11 cellular contexts compared by ENCODE assay signal in genomic region chr18:13610517-13610916, GRCh38.
A peak's percentile ranks its signal among the peaks of the same experiment; 100 is the strongest.
DNase-seq lines count a peak whose midpoint lies in the region; ATAC-seq and TF ChIP-seq lines count a peak whose summit lies in the region.
"Had no signal": no experiment of that assay in that cellular context is flagged by ENCODE, and none has a peak within 500 bp of the region (broad histone marks: within the 10 kb centered on the region; RNA-seq: fewer than 3 reads in every experiment).

No MANE protein-coding gene starts in this region.

- peaks cover 0 to 5% (median 0%) of the 10 kb centered on the region in 11 donors for H3K9me3 Mint-ChIP-seq in naive thymus-derived CD4-positive, alpha-beta T cell
- H3K9me3 Mint-ChIP-seq in osteocyte (ENCODE audit: unreplicated experiment) = no peaks in the 10 kb centered on the region

- H3K4me3 Mint-ChIP-seq in naive thymus-derived CD4-positive, alpha-beta T cell = peak overlapping the region in 5 of 10 donors; percentile 82 to 90 (median 87)
- no peak overlapping the region for H3K4me3 Mint-ChIP-seq in osteocyte (ENCODE audit: unreplicated experiment)

- CTCF ChIA-PET in naive thymus-derived CD4-positive, alpha-beta T cell (lab: Charles Lee) = interaction anchor here (2.8 kb wide), 1 partner anchor 394 kb away, joined by 12 read pairs; no protein-coding TSS in a partner anchor

- H3K36me3 ChIP-seq in adipocyte (ENCODE audit: control insufficient read depth, insufficient read depth, low read length, severe bottlenecking) = no peaks in the 10 kb centered on the region
- H3K36me3 ChIP-seq in naive thymus-derived CD4-positive, alpha-beta T cell (ENCODE audit: control insufficient read depth in 2 of 3, insufficient read depth in 3 of 3, low read length in 3 of 3) = no peaks in the 10 kb centered on the region

- ATAC-seq in right cardiac atrium (no peak), left cardiac atrium (no peak), GM21367 (IDR thresholded peaks at IDR 0.05; ENCODE audit: unreplicated experiment) (no peak), HG03039 (IDR thresholded peaks at IDR 0.05; ENCODE audit: unreplicated experiment) (no peak)
- no peak for ATAC-seq in naive thymus-derived CD4-positive, alpha-beta T cell

- H3K4me3 ChIP-seq in right cardiac atrium (ENCODE audit: low read length) (peak overlapping the region; percentile 46), adipocyte (ENCODE audit: low read length) (peak overlapping the region; percentile 73)
- no peak overlapping the region for H3K4me3 ChIP-seq in naive thymus-derived CD4-positive, alpha-beta T cell (ENCODE audit: low read length)

- H3K27me3 Mint-ChIP-seq in naive thymus-derived CD4-positive, alpha-beta T cell = no peaks in the 10 kb centered on the region
- peaks cover 32% of the 10 kb centered on the region for H3K27me3 Mint-ChIP-seq in osteocyte (ENCODE audit: unreplicated experiment)

- 65% methylated on average over 9 of the region's 9 CpGs for WGBS in right cardiac atrium

- H3K36me3 Mint-ChIP-seq in naive thymus-derived CD4-positive, alpha-beta T cell = peaks cover 0 to 11% (median 0%) of the 10 kb centered on the region in 5 donors
- H3K36me3 Mint-ChIP-seq in osteocyte (ENCODE audit: unreplicated experiment) = no peaks in the 10 kb centered on the region

- TF ChIP-seq CTCF in osteocyte (IDR thresholded peaks at IDR 0.05) = no peak

- H3K4me1 Mint-ChIP-seq in naive thymus-derived CD4-positive, alpha-beta T cell = peaks cover 49 to 73% (median 65%) of the 10 kb centered on the region in 7 donors
- H3K4me1 Mint-ChIP-seq in osteocyte (ENCODE audit: unreplicated experiment) = peaks cover 16% of the 10 kb centered on the region

- POLR2A ChIA-PET in naive thymus-derived CD4-positive, alpha-beta T cell (lab: Charles Lee) = interaction anchor here (0.6 kb wide), 1 partner anchor 29 kb away, joined by 3 read pairs; no protein-coding TSS in a partner anchor

- peak overlapping the region in 8 of 9 donors; percentile 77 to 95 (median 86) for H3K27ac Mint-ChIP-seq in naive thymus-derived CD4-positive, alpha-beta T cell
- no peak overlapping the region for H3K27ac Mint-ChIP-seq in osteocyte (ENCODE audit: unreplicated experiment)

- H3K27ac ChIP-seq in right cardiac atrium (ENCODE audit: low read length) = peak overlapping the region; percentile 92
- H3K27ac ChIP-seq in naive thymus-derived CD4-positive, alpha-beta T cell (ENCODE audit: low read depth, low read length) = no peak overlapping the region

- intact Hi-C loops in right cardiac atrium (cut with DNase I) (loop anchor here in 2 of 4 donors (5.0 kb wide), 2 partner anchors 43 to 48 kb away; no protein-coding TSS in a partner anchor), left cardiac atrium (cut with DNase I) (loop anchor here in 1 of 2 donors (2.0 to 10.0 kb wide), 3 partner anchors 48 to 393 kb away; partner anchors contain the start of genes FAM210A, LDLRAD4 and RNMT)
- intact Hi-C loops in naive thymus-derived CD4-positive, alpha-beta T cell (cut with micrococcal nuclease) = loop anchor here (5.0 to 10.0 kb wide), 8 partner anchors 33 to 908 kb away; partner anchors contain the start of genes CEP192 (in 1 of the 2), CEP76 (in 1 of the 2) and PSMG2 (in 1 of the 2)

- no peaks in the 10 kb centered on the region for H3K27me3 ChIP-seq in right cardiac atrium (ENCODE audit: control insufficient read depth, insufficient read depth)
- peaks cover 32% of the 10 kb centered on the region for H3K27me3 ChIP-seq in adipocyte (replicated peaks; ENCODE audit: control insufficient read depth, insufficient read depth, low read length)
- H3K27me3 ChIP-seq in naive thymus-derived CD4-positive, alpha-beta T cell (ENCODE audit: control insufficient read depth in 2 of 2, insufficient read depth in 2 of 2, low read length in 2 of 2) = no peaks in the 10 kb centered on the region

- peak overlapping the region; percentile 38 for H3K9ac ChIP-seq in adipocyte (ENCODE audit: low read length)

- peaks cover 4% of the 10 kb centered on the region for H3K4me1 ChIP-seq in right cardiac atrium (ENCODE audit: control insufficient read depth, insufficient read depth, low read length)
- peaks cover 16% of the 10 kb centered on the region for H3K4me1 ChIP-seq in adipocyte (ENCODE audit: control insufficient read depth, insufficient read depth, low read length)
- H3K4me1 ChIP-seq in naive thymus-derived CD4-positive, alpha-beta T cell (ENCODE audit: control insufficient read depth in 2 of 2, insufficient read depth in 2 of 2, low read length in 2 of 2) = peaks cover 31 to 39% of the 10 kb centered on the region in 2 donors

- no peak for DNase-seq in right cardiac atrium
- no peak for DNase-seq in left cardiac atrium
- no peak for DNase-seq in adipocyte (ENCODE audit: low read depth)
- no peak for DNase-seq in naive thymus-derived CD4-positive, alpha-beta T cell
- no peak for DNase-seq in osteocyte (ENCODE audit: extremely low spot score, unreplicated experiment)
- DNase-seq in MV-4-11 (lab: John Stamatoyannopoulos, UW) = no peak
- DNase-seq: amniotic stem cell, NCI-H2081 treated with DMSO at 0.1 percent for 48 hours, retina had no signal

- no peaks in the 10 kb centered on the region for H3K9me3 ChIP-seq in right cardiac atrium (ENCODE audit: control insufficient read depth, low read length)
- no peaks in the 10 kb centered on the region for H3K9me3 ChIP-seq in adipocyte (ENCODE audit: control insufficient read depth, low read length)
- H3K9me3 ChIP-seq in naive thymus-derived CD4-positive, alpha-beta T cell (ENCODE audit: control insufficient read depth in 2 of 3, low read length in 3 of 3) = no peaks in the 10 kb centered on the region
